Comparison of ENCODE assay signal across 8 cellular contexts in genomic region chr3:99637381-99638111, GRCh38. TPM values are rescaled to one million over a fixed set of nuclear protein-coding genes. Genes with fewer than 3 reads are reported as not detected.
A peak's percentile ranks its signal among the peaks of the same experiment; 100 is the strongest.
DNase-seq lines count a peak whose midpoint lies in the region; ATAC-seq and TF ChIP-seq lines count a peak whose summit lies in the region.

No MANE protein-coding gene starts in this region.

- in situ Hi-C loops in ACHN (cut with HindIII; ENCODE audit: low pct_ligation_motif_present, low pct_unique_long_range_greater_than_20kb, low sequenced_read_pairs), result no loop called here

- no peak for ATAC-seq in memory B cell (ENCODE audit: low read depth)
- no peak for ATAC-seq in HG02588 (IDR thresholded peaks at IDR 0.05; ENCODE audit: unreplicated experiment)
- no peak for ATAC-seq in HG03135 (IDR thresholded peaks at IDR 0.05; ENCODE audit: unreplicated experiment)

- H3K4me1 ChIP-seq in HUES6 (ENCODE audit: control insufficient read depth, insufficient read depth, low read length) (peaks cover 33% of the 10 kb centered on the region), uterus (peaks cover 4 to 6% of the 10 kb centered on the region in 2 donors)

- TF ChIP-seq POLR2A in uterus (IDR thresholded peaks at IDR 0.05), result no peak

- no peak overlapping the region for H3K27ac ChIP-seq in HUES6 (ENCODE audit: low read depth, low read length)
- H3K27ac ChIP-seq in uterus, result peak overlapping the region; percentile 71 to 83

- peaks cover 24% of the 10 kb centered on the region for H3K27me3 Mint-ChIP-seq in memory B cell

- H3K36me3 Mint-ChIP-seq in memory B cell, result no peaks in the 10 kb centered on the region

- intact Hi-C loops in uterus (cut with DNase I; ENCODE audit: low total_unique reads), result no loop called here

- no peaks in the 10 kb centered on the region for H3K9me3 ChIP-seq in HUES6 (ENCODE audit: control insufficient read depth, insufficient read depth, low read depth, low read length)
- no peaks in the 10 kb centered on the region for H3K9me3 ChIP-seq in uterus

- peak overlapping the region; percentile 64 for H3K4me3 ChIP-seq in HUES6 (ENCODE audit: low read depth, low read length)
- peak overlapping the region; percentile 34 to 51 for H3K4me3 ChIP-seq in uterus

- H3K4me1 Mint-ChIP-seq in memory B cell, result peaks cover 7% of the 10 kb centered on the region

- DNase-seq in ACHN (peak; percentile 62), dermis blood vessel endothelial cell (peak; percentile 85), memory B cell (ENCODE audit: low spot score in 2 of 2) (no peak), uterus (peak; percentile 32 to 37), OCI-M1 (lab: John Stamatoyannopoulos, UW) (no peak)

- peaks cover 51% of the 10 kb centered on the region for H3K27me3 ChIP-seq in HUES6 (ENCODE audit: control insufficient read depth, insufficient read depth, low read length)
- no peaks in the 10 kb centered on the region for H3K27me3 ChIP-seq in uterus

- H3K4me3 Mint-ChIP-seq in memory B cell, result peak overlapping the region; percentile 4

- no peak for TF ChIP-seq CTCF in uterus (IDR thresholded peaks at IDR 0.05)

- peaks cover 1% of the 10 kb centered on the region for H3K9me3 Mint-ChIP-seq in memory B cell

- peak overlapping the region; percentile 20 for H3K9ac ChIP-seq in HUES6 (ENCODE audit: low read length)

- H3K36me3 ChIP-seq in HUES6 (ENCODE audit: control insufficient read depth, insufficient read depth, low read length), result no peaks in the 10 kb centered on the region
- no peaks in the 10 kb centered on the region for H3K36me3 ChIP-seq in uterus

- H3K27ac Mint-ChIP-seq in memory B cell, result no peak overlapping the region

RNA-seq across cellular contexts. Expression of gene COL8A1, which starts 0.8 kb away (rescaled TPM):
- total RNA-seq in dermis blood vessel endothelial cell, result 263 and 653 TPM in 2 replicates
- 10 to 100 TPM in 3 of 4 donors, 1 to 10 TPM in 1; 2.6 to 30.9 (median 18.0) TPM for total RNA-seq in uterus

Comparison
In these comparisons a context has a peak if more than half of its experiments do, and no peak if none do; other contexts are left out.
1. DNase-seq: peak in ACHN (single experiment), dermis blood vessel endothelial cell (single experiment) and uterus (2 of 2); none in memory B cell (0 of 2) and OCI-M1 (single experiment).